ENCODE assay signal across 12 cellular contexts in genomic region chr12:14936224-14936861, GRCh38. TPM values are rescaled to one million over a fixed set of nuclear protein-coding genes. Genes with fewer than 3 reads are reported as not detected.
A peak's percentile ranks its signal among the peaks of the same experiment; 100 is the strongest.
DNase-seq lines count a peak whose midpoint lies in the region; ATAC-seq and TF ChIP-seq lines count a peak whose summit lies in the region.
"Had no signal": no experiment of that assay in that cellular context is flagged by ENCODE, and none has a peak within 500 bp of the region (broad histone marks: within the 10 kb centered on the region; RNA-seq: fewer than 3 reads in every experiment).

No MANE protein-coding gene starts in this region.

- TF ChIP-seq CTCF in CD4-positive, alpha-beta T cell (IDR thresholded peaks at IDR 0.05), result peak; percentile 50
- peak; percentile 62 to 78 for TF ChIP-seq CTCF in GM23338 (conservative IDR thresholded peaks at IDR 0.05; ENCODE audit: low read depth in 2 of 2)
- 0 out of 2 replicates have a peak, but pooled peaks have one; percentile 21 for TF ChIP-seq CTCF in WTC11 (IDR thresholded peaks at IDR 0.05)
- TF ChIP-seq CTCF in lower lobe of right lung (IDR thresholded peaks at IDR 0.05), result peak; percentile 28

- no peaks in the 10 kb centered on the region for H3K9me2 ChIP-seq in GM23338 (ENCODE audit: insufficient read depth)

- H3K4me1 Mint-ChIP-seq in CD4-positive, alpha-beta T cell (ENCODE audit: low read depth), result peaks cover 56% of the 10 kb centered on the region
- H3K4me1 Mint-ChIP-seq in GM23338 (no peaks in the 10 kb centered on the region), WTC11 (no peaks in the 10 kb centered on the region)

- intact Hi-C loops in CD4-positive, alpha-beta T cell (cut with DNase I, micrococcal nuclease), result loop anchor here (2.0 kb wide), 3 partner anchors 20 to 90 kb away; no protein-coding TSS in a partner anchor
- intact Hi-C loops in lower lobe of right lung (cut with DNase I), result no loop called here

- no peak overlapping the region for H3K4me3 Mint-ChIP-seq in CD4-positive, alpha-beta T cell
- H3K4me3 Mint-ChIP-seq in GM23338 (no peak overlapping the region), WTC11 (no peak overlapping the region)
- H3K4me3 Mint-ChIP-seq: activated CD8-positive, alpha-beta memory T cell treated with anti-CD3 and anti-CD28 coated beads, Interleukin-2, amount 10 ng/mL, durations not matched to agents 7 days and 5 days had no signal

- H3K4me1 ChIP-seq in GM23338 (ENCODE audit: insufficient read depth) (no peaks in the 10 kb centered on the region), lower lobe of right lung (no peaks in the 10 kb centered on the region)

- H3K36me3 Mint-ChIP-seq in CD4-positive, alpha-beta T cell (ENCODE audit: low read depth), result peaks cover 95% of the 10 kb centered on the region
- H3K36me3 Mint-ChIP-seq in GM23338 (ENCODE audit: low read depth) (no peaks in the 10 kb centered on the region), WTC11 (no peaks in the 10 kb centered on the region)

- no peaks in the 10 kb centered on the region for H3F3A ChIP-seq in GM23338 (replicated peaks; ENCODE audit: low read depth)

- H3K9me3 ChIP-seq in CD4-positive, alpha-beta T cell (ENCODE audit: control insufficient read depth, low read length), result no peaks in the 10 kb centered on the region
- no peaks in the 10 kb centered on the region for H3K9me3 ChIP-seq in lower lobe of right lung

- H3K27me3 Mint-ChIP-seq in CD4-positive, alpha-beta T cell, result no peaks in the 10 kb centered on the region
- peaks cover 3% of the 10 kb centered on the region for H3K27me3 Mint-ChIP-seq in GM23338 (ENCODE audit: insufficient read depth, low read depth, poor library complexity)
- H3K27me3 Mint-ChIP-seq in WTC11 (ENCODE audit: low read depth), result no peaks in the 10 kb centered on the region
- H3K27me3 Mint-ChIP-seq: activated CD8-positive, alpha-beta memory T cell treated with anti-CD3 and anti-CD28 coated beads, Interleukin-2, amount 10 ng/mL, durations not matched to agents 7 days and 5 days had no signal

- H3K4me2 ChIP-seq in GM23338, result no peak overlapping the region

- no peak for DNase-seq in CD4-positive, alpha-beta T cell
- DNase-seq in GM23338 (ENCODE audit: low spot score) (peak; percentile 82), WTC11 (ENCODE audit: low spot score) (peak; percentile 59), lower lobe of right lung (no peak)
- DNase-seq in activated naive CD4-positive, alpha-beta T cell (lab: John Stamatoyannopoulos, UW), result no peak
- DNase-seq: activated CD8-positive, alpha-beta memory T cell treated with anti-CD3 and anti-CD28 coated beads, Interleukin-2, amount 10 ng/mL, durations not matched to agents 7 days and 5 days; cortex of kidney; NCI-H1105 had no signal

- no peak overlapping the region for H3K4me3 ChIP-seq in GM23338
- H3K4me3 ChIP-seq in lower lobe of right lung, result no peak overlapping the region

- no peaks in the 10 kb centered on the region for H3K27me3 ChIP-seq in CD4-positive, alpha-beta T cell (ENCODE audit: control insufficient read depth, insufficient read depth, low read length)
- H3K27me3 ChIP-seq in GM23338 (ENCODE audit: insufficient read depth), result no peaks in the 10 kb centered on the region
- no peaks in the 10 kb centered on the region for H3K27me3 ChIP-seq in lower lobe of right lung (ENCODE audit: low read depth)

- H3K79me2 ChIP-seq in GM23338 (replicated peaks; ENCODE audit: insufficient read depth), result no peaks in the 10 kb centered on the region

- peaks cover 3% of the 10 kb centered on the region for H3K9me3 Mint-ChIP-seq in CD4-positive, alpha-beta T cell
- H3K9me3 Mint-ChIP-seq in GM23338 (no peaks in the 10 kb centered on the region), WTC11 (no peaks in the 10 kb centered on the region)

- H3K36me3 ChIP-seq in GM23338 (ENCODE audit: insufficient read depth), result no peaks in the 10 kb centered on the region
- no peaks in the 10 kb centered on the region for H3K36me3 ChIP-seq in lower lobe of right lung

- no peak for ATAC-seq in CD4-positive, alpha-beta T cell (ENCODE audit: poor library complexity)
- ATAC-seq in GM23338 (peak; percentile 98), WTC11 (peak; percentile 93), lower lobe of right lung (no peak), HG02678 (IDR thresholded peaks at IDR 0.05; ENCODE audit: unreplicated experiment) (no peak), GM19467 (IDR thresholded peaks at IDR 0.05; ENCODE audit: unreplicated experiment) (no peak), GM21390 (IDR thresholded peaks at IDR 0.05; ENCODE audit: unreplicated experiment) (no peak)
- ATAC-seq: activated CD8-positive, alpha-beta memory T cell treated with anti-CD3 and anti-CD28 coated beads, Interleukin-2, amount 10 ng/mL, durations not matched to agents 7 days and 5 days had no signal

- H2AFZ ChIP-seq in GM23338, result no peak overlapping the region

- no peak overlapping the region for H3K27ac Mint-ChIP-seq in CD4-positive, alpha-beta T cell
- H3K27ac Mint-ChIP-seq in GM23338 (no peak overlapping the region), WTC11 (no peak overlapping the region)
- H3K27ac Mint-ChIP-seq: activated CD8-positive, alpha-beta memory T cell treated with anti-CD3 and anti-CD28 coated beads, Interleukin-2, amount 10 ng/mL, durations not matched to agents 7 days and 5 days had no signal

- POLR2A ChIA-PET in CD4-positive, alpha-beta T cell (lab: Charles Lee), result interaction anchor here (0.9 to 7.7 kb wide), 9 partner anchors 9 to 166 kb away, joined by 3 to 71 read pairs (median 9); partner anchors contain the start of gene ARHGDIB
- POLR2A ChIA-PET in WTC11 (lab: Charles Lee), result no interaction called here

- CTCF ChIA-PET in CD4-positive, alpha-beta T cell (lab: Charles Lee), result interaction anchor here (0.6 to 3.6 kb wide), 5 partner anchors 9 to 131 kb away, joined by 3 to 30 read pairs (median 3); partner anchors contain the start of gene PDE6H
- CTCF ChIA-PET in WTC11 (lab: Charles Lee), result interaction anchor here (0.5 to 3.0 kb wide), 23 partner anchors 9 to 285 kb away, joined by 3 to 26 read pairs (median 5); partner anchors contain the start of genes C12orf60, PDE6H and RERG

- H4K20me1 ChIP-seq in GM23338 (replicated peaks; ENCODE audit: insufficient read depth), result no peaks in the 10 kb centered on the region

- no peak overlapping the region for H3K27ac ChIP-seq in CD4-positive, alpha-beta T cell (ENCODE audit: low read depth, low read length)
- H3K27ac ChIP-seq in GM23338 (ENCODE audit: low read depth) (no peak overlapping the region), lower lobe of right lung (no peak overlapping the region)

TF ChIP-seq in GM23338, 12 proteins besides CTCF, POLR2A, EP300 and RAD21:
- no peak for TF ChIP-seq STAT1 (IDR thresholded peaks at IDR 0.05; ENCODE audit: unreplicated experiment)
- no peak for TF ChIP-seq JUNB (IDR thresholded peaks at IDR 0.05; ENCODE audit: unreplicated experiment)
- TF ChIP-seq POLR2AphosphoS5 (IDR thresholded peaks at IDR 0.05; ENCODE audit: low read depth), result no peak
- no peak for TF ChIP-seq ZNF114 (CRISPR knock-in tag; IDR thresholded peaks at IDR 0.05)
TF ChIP-seq in GM23338: peak in this region for 0.

TF ChIP-seq in WTC11, 78 proteins besides CTCF, POLR2A, EP300 and RAD21:
- no peak for TF ChIP-seq ZNF416 (CRISPR knock-in tag; IDR thresholded peaks at IDR 0.05)
- TF ChIP-seq MYBL2 (CRISPR knock-in tag; IDR thresholded peaks at IDR 0.05), result 0 out of 2 replicates have a peak, but pooled peaks have one; percentile 32

RNA-seq across cellular contexts. Expression of gene ERP27, which starts 2.0 kb away (rescaled TPM):
- total RNA-seq in CD4-positive, alpha-beta T cell, result 10 to 100 TPM; 16.2 to 17.1 TPM
- total RNA-seq in GM23338 (2014; rRNA removed; shearing (Covaris generic)), result not detected in 2 replicates
- not detected in 2 replicates for polyA plus RNA-seq in GM23338 (2016; fragmentation: Nextera tagmentation; extraction: Ambion mirVana)
- total RNA-seq in WTC11 (2021), result 0.09 to 0.14 TPM in 2 of 3 replicates, not detected in the other
- 16.2 TPM for total RNA-seq in lower lobe of right lung

RNA-seq across cellular contexts. Expression of gene ARHGDIB, which starts 25.1 kb away (rescaled TPM):
- total RNA-seq in CD4-positive, alpha-beta T cell, result 100 to 1,000 TPM; 872 to 942 TPM
- total RNA-seq in GM23338 (2014; rRNA removed; shearing (Covaris generic)), result not detected in 2 replicates
- polyA plus RNA-seq in GM23338 (2016; fragmentation: Nextera tagmentation; extraction: Ambion mirVana), result 0.89 and 1.8 TPM in 2 replicates
- 0.80 to 2.3 TPM (median 1.6 TPM) in 3 replicates for total RNA-seq in WTC11 (2021)
- total RNA-seq in lower lobe of right lung, result 313 TPM

RNA-seq across cellular contexts. Expression of gene PDE6H, which starts 36.5 kb away (rescaled TPM):
- not detected for total RNA-seq in CD4-positive, alpha-beta T cell
- total RNA-seq in GM23338 (2014; rRNA removed; shearing (Covaris generic)), result not detected in 2 replicates
- not detected in 2 replicates for polyA plus RNA-seq in GM23338 (2016; fragmentation: Nextera tagmentation; extraction: Ambion mirVana)
- total RNA-seq in WTC11 (2021) (not detected in 3 replicates), lower lobe of right lung (0.53 TPM)
- total RNA-seq: activated CD8-positive, alpha-beta memory T cell treated with anti-CD3 and anti-CD28 coated beads, Interleukin-2, amount 10 ng/mL, durations not matched to agents 7 days and 5 days; posterior vena cava had no signal

RNA-seq across cellular contexts. Expression of gene MGP, which starts 50.7 kb away (rescaled TPM):
- 1 to 10 TPM; 1.3 to 1.8 TPM for total RNA-seq in CD4-positive, alpha-beta T cell
- not detected in 2 replicates for total RNA-seq in GM23338 (2014; rRNA removed; shearing (Covaris generic))
- 0.60 TPM in 1 of 2 replicates, not detected in the other for polyA plus RNA-seq in GM23338 (2016; fragmentation: Nextera tagmentation; extraction: Ambion mirVana)
- total RNA-seq in WTC11 (2021), result 0.32 to 0.96 TPM (median 0.66 TPM) in 3 replicates
- total RNA-seq in lower lobe of right lung, result 464 TPM
- total RNA-seq: activated CD8-positive, alpha-beta memory T cell treated with anti-CD3 and anti-CD28 coated beads, Interleukin-2, amount 10 ng/mL, durations not matched to agents 7 days and 5 days had no signal

Comparison
In these comparisons a context has a peak if more than half of its experiments do, and no peak if none do; other contexts are left out.
1. ATAC-seq: peak in GM23338 (single experiment) and WTC11 (single experiment); none in CD4-positive, alpha-beta T cell (single experiment), lower lobe of right lung (0 of 2), HG02678 (single experiment), GM19467 (single experiment) and GM21390 (single experiment).
2. DNase-seq: peak in GM23338 (single experiment) and WTC11 (single experiment); none in CD4-positive, alpha-beta T cell (0 of 10), lower lobe of right lung (single experiment) and activated naive CD4-positive, alpha-beta T cell (0 of 4).
3. RNA of gene ERP27, which starts 2.0 kb away (total RNA-seq): 16.2 to 17.1 TPM in CD4-positive, alpha-beta T cell and 16.2 TPM in lower lobe of right lung (single experiment); 0.09 to 0.14 TPM in WTC11 and not detected in GM23338; every median in the first group is over 10 times any median in the second.
4. RNA of gene ARHGDIB, which starts 25.1 kb away (total RNA-seq): 872 to 942 TPM in CD4-positive, alpha-beta T cell and 313 TPM in lower lobe of right lung (single experiment); 0.80 to 2.3 TPM in WTC11 and not detected in GM23338; every median in the first group is over 10 times any median in the second.
5. Peak in every context shown above with its lines, with median percentiles within 50 percentile points of each other: CTCF ChIP-seq.